ENCODE assay signal across 1 cellular context in the genomic region with DNA sequence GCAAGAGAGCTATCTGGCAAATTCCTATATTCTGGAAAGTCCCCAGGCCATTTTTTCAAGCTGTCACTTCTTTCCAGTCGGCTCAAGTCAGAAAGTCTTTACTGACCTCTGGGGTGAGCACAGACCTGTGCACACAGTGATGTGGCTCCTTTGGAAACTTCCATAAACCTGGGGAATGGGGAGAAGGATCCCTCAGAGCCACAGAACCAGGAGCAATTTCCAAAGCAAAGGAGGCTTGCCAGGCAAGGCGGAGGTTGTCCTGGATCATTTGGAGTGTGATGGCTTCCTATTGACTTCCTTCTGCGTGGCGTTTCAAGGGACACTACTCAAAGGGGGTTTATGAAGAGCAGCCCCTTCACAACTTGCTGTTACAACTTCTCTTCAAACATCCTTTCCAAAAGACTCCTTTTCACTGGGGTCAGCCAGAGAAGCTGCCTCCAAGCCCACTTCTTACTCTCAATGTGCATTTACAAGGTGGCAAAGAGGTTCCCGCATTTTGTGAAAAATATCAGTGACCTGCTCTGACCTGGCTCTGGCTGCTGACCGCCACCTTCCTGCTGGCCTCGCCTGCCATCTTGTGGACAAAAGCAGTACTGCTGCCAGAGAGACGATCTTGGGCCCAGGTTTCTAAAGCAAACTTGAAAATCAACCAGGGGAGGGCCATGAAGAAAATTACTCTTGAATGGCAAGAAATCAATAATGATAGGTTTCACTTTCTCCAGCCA.
TF ChIP-seq lines count a peak whose summit lies in the region.

No MANE protein-coding gene starts in this region.

TF ChIP-seq in HepG2, 621 proteins besides CTCF, POLR2A, EP300 and RAD21 (continued from another document and continues in another):
- TF ChIP-seq WIZ (CRISPR knock-in tag; IDR thresholded peaks at IDR 0.05) (no peak), ARHGAP35 (CRISPR knock-in tag; IDR thresholded peaks at IDR 0.05; ENCODE audit: borderline replicate concordance) (peak; percentile 11; the same call in 1 of the 2 replicates), RCOR2 (CRISPR knock-in tag; IDR thresholded peaks at IDR 0.05) (no peak), RNF2 (conservative IDR thresholded peaks at IDR 0.05; ENCODE audit: low read depth) (no peak; the same call in 1 of the 2 replicates), ZNF766 (CRISPR knock-in tag; IDR thresholded peaks at IDR 0.05; ENCODE audit: borderline replicate concordance) (0 out of 2 replicates have a peak, but pooled peaks have one; percentile 1), ZNF678 (CRISPR knock-in tag; IDR thresholded peaks at IDR 0.05) (no peak), MLLT10 (CRISPR knock-in tag; IDR thresholded peaks at IDR 0.05) (no peak), FIP1L1 (IDR thresholded peaks at IDR 0.05; ENCODE audit: borderline replicate concordance, insufficient read depth, low read depth, low read length) (no peak), U2AF1 (optimal IDR thresholded peaks at IDR 0.05; ENCODE audit: low read depth, low read length) (no peak), STAT5B (CRISPR knock-in tag; IDR thresholded peaks at IDR 0.05) (no peak), ZNF737 (CRISPR knock-in tag; IDR thresholded peaks at IDR 0.05; ENCODE audit: borderline replicate concordance) (no peak), XRCC5 (optimal IDR thresholded peaks at IDR 0.05; ENCODE audit: low read length) (peak; percentile 20), ZMYM4 (CRISPR knock-in tag; IDR thresholded peaks at IDR 0.05) (peak; percentile 61), IKZF1 (IDR thresholded peaks at IDR 0.05) (no peak), ZNF546 (CRISPR knock-in tag; conservative IDR thresholded peaks at IDR 0.05) (0 out of 2 replicates have a peak, but pooled peaks have one; percentile 70), ZNF891 (CRISPR knock-in tag; IDR thresholded peaks at IDR 0.05) (no peak), SNAI1 (CRISPR knock-in tag; IDR thresholded peaks at IDR 0.05; ENCODE audit: borderline replicate concordance) (no peak), RFX5 (IDR thresholded peaks at IDR 0.05; ENCODE audit: low read depth, low read length) (no peak), ZNF451 (CRISPR knock-in tag; IDR thresholded peaks at IDR 0.05) (no peak), ZNF335 (CRISPR knock-in tag; IDR thresholded peaks at IDR 0.05) (no peak), ZBTB21 (CRISPR knock-in tag; IDR thresholded peaks at IDR 0.05) (no peak), NFE2L1 (CRISPR knock-in tag; IDR thresholded peaks at IDR 0.05; ENCODE audit: borderline replicate concordance) (no peak), ADNP (CRISPR knock-in tag; IDR thresholded peaks at IDR 0.05) (no peak), PAWR (CRISPR knock-in tag; IDR thresholded peaks at IDR 0.05; ENCODE audit: borderline replicate concordance) (no peak), HES4 (CRISPR knock-in tag; IDR thresholded peaks at IDR 0.05; ENCODE audit: borderline replicate concordance) (0 out of 2 replicates have a peak, but pooled peaks have one; percentile 58), ZNF510 (CRISPR knock-in tag; IDR thresholded peaks at IDR 0.05; ENCODE audit: low read depth) (no peak), CREB1 (IDR thresholded peaks at IDR 0.05) (no peak), CREB1 (CRISPR knock-in tag; IDR thresholded peaks at IDR 0.05) (no peak)
- TF ChIP-seq, protein P1, sequence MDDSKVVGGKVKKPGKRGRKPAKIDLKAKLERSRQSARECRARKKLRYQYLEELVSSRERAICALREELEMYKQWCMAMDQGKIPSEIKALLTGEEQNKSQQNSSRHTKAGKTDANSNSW (CRISPR knock-in tag; IDR thresholded peaks at IDR 0.05; ENCODE audit: borderline replicate concordance), result no peak
- TF ChIP-seq, protein P2, sequence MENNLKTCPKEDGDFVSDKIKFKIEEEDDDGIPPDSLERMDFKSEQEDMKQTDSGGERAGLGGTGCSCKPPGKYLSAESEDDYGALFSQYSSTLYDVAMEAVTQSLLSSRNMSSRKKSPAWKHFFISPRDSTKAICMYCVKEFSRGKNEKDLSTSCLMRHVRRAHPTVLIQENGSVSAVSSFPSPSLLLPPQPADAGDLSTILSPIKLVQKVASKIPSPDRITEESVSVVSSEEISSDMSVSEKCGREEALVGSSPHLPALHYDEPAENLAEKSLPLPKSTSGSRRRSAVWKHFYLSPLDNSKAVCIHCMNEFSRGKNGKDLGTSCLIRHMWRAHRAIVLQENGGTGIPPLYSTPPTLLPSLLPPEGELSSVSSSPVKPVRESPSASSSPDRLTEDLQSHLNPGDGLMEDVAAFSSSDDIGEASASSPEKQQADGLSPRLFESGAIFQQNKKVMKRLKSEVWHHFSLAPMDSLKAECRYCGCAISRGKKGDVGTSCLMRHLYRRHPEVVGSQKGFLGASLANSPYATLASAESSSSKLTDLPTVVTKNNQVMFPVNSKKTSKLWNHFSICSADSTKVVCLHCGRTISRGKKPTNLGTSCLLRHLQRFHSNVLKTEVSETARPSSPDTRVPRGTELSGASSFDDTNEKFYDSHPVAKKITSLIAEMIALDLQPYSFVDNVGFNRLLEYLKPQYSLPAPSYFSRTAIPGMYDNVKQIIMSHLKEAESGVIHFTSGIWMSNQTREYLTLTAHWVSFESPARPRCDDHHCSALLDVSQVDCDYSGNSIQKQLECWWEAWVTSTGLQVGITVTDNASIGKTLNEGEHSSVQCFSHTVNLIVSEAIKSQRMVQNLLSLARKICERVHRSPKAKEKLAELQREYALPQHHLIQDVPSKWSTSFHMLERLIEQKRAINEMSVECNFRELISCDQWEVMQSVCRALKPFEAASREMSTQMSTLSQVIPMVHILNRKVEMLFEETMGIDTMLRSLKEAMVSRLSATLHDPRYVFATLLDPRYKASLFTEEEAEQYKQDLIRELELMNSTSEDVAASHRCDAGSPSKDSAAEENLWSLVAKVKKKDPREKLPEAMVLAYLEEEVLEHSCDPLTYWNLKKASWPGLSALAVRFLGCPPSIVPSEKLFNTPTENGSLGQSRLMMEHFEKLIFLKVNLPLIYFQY (CRISPR knock-in tag; IDR thresholded peaks at IDR 0.05; ENCODE audit: borderline replicate concordance), result 0 out of 2 replicates have a peak, but pooled peaks have one; percentile 7
- TF ChIP-seq, protein P3, sequence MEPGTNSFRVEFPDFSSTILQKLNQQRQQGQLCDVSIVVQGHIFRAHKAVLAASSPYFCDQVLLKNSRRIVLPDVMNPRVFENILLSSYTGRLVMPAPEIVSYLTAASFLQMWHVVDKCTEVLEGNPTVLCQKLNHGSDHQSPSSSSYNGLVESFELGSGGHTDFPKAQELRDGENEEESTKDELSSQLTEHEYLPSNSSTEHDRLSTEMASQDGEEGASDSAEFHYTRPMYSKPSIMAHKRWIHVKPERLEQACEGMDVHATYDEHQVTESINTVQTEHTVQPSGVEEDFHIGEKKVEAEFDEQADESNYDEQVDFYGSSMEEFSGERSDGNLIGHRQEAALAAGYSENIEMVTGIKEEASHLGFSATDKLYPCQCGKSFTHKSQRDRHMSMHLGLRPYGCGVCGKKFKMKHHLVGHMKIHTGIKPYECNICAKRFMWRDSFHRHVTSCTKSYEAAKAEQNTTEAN (CRISPR knock-in tag; conservative IDR thresholded peaks at IDR 0.05), result no peak
- TF ChIP-seq, protein P4, sequence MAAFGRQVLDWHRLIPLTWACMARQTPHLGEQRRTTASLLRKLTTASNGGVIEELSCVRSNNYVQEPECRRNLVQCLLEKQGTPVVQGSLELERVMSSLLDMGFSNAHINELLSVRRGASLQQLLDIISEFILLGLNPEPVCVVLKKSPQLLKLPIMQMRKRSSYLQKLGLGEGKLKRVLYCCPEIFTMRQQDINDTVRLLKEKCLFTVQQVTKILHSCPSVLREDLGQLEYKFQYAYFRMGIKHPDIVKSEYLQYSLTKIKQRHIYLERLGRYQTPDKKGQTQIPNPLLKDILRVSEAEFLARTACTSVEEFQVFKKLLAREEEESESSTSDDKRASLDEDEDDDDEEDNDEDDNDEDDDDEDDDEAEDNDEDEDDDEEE (CRISPR knock-in tag; IDR thresholded peaks at IDR 0.05), result peak; percentile 95
- TF ChIP-seq, protein P5, sequence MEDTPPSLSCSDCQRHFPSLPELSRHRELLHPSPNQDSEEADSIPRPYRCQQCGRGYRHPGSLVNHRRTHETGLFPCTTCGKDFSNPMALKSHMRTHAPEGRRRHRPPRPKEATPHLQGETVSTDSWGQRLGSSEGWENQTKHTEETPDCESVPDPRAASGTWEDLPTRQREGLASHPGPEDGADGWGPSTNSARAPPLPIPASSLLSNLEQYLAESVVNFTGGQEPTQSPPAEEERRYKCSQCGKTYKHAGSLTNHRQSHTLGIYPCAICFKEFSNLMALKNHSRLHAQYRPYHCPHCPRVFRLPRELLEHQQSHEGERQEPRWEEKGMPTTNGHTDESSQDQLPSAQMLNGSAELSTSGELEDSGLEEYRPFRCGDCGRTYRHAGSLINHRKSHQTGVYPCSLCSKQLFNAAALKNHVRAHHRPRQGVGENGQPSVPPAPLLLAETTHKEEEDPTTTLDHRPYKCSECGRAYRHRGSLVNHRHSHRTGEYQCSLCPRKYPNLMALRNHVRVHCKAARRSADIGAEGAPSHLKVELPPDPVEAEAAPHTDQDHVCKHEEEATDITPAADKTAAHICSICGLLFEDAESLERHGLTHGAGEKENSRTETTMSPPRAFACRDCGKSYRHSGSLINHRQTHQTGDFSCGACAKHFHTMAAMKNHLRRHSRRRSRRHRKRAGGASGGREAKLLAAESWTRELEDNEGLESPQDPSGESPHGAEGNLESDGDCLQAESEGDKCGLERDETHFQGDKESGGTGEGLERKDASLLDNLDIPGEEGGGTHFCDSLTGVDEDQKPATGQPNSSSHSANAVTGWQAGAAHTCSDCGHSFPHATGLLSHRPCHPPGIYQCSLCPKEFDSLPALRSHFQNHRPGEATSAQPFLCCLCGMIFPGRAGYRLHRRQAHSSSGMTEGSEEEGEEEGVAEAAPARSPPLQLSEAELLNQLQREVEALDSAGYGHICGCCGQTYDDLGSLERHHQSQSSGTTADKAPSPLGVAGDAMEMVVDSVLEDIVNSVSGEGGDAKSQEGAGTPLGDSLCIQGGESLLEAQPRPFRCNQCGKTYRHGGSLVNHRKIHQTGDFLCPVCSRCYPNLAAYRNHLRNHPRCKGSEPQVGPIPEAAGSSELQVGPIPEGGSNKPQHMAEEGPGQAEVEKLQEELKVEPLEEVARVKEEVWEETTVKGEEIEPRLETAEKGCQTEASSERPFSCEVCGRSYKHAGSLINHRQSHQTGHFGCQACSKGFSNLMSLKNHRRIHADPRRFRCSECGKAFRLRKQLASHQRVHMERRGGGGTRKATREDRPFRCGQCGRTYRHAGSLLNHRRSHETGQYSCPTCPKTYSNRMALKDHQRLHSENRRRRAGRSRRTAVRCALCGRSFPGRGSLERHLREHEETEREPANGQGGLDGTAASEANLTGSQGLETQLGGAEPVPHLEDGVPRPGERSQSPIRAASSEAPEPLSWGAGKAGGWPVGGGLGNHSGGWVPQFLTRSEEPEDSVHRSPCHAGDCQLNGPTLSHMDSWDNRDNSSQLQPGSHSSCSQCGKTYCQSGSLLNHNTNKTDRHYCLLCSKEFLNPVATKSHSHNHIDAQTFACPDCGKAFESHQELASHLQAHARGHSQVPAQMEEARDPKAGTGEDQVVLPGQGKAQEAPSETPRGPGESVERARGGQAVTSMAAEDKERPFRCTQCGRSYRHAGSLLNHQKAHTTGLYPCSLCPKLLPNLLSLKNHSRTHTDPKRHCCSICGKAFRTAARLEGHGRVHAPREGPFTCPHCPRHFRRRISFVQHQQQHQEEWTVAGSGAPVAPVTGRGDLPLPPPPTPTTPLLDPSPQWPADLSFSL (CRISPR knock-in tag; IDR thresholded peaks at IDR 0.05), result no peak
- TF ChIP-seq, protein P6, sequence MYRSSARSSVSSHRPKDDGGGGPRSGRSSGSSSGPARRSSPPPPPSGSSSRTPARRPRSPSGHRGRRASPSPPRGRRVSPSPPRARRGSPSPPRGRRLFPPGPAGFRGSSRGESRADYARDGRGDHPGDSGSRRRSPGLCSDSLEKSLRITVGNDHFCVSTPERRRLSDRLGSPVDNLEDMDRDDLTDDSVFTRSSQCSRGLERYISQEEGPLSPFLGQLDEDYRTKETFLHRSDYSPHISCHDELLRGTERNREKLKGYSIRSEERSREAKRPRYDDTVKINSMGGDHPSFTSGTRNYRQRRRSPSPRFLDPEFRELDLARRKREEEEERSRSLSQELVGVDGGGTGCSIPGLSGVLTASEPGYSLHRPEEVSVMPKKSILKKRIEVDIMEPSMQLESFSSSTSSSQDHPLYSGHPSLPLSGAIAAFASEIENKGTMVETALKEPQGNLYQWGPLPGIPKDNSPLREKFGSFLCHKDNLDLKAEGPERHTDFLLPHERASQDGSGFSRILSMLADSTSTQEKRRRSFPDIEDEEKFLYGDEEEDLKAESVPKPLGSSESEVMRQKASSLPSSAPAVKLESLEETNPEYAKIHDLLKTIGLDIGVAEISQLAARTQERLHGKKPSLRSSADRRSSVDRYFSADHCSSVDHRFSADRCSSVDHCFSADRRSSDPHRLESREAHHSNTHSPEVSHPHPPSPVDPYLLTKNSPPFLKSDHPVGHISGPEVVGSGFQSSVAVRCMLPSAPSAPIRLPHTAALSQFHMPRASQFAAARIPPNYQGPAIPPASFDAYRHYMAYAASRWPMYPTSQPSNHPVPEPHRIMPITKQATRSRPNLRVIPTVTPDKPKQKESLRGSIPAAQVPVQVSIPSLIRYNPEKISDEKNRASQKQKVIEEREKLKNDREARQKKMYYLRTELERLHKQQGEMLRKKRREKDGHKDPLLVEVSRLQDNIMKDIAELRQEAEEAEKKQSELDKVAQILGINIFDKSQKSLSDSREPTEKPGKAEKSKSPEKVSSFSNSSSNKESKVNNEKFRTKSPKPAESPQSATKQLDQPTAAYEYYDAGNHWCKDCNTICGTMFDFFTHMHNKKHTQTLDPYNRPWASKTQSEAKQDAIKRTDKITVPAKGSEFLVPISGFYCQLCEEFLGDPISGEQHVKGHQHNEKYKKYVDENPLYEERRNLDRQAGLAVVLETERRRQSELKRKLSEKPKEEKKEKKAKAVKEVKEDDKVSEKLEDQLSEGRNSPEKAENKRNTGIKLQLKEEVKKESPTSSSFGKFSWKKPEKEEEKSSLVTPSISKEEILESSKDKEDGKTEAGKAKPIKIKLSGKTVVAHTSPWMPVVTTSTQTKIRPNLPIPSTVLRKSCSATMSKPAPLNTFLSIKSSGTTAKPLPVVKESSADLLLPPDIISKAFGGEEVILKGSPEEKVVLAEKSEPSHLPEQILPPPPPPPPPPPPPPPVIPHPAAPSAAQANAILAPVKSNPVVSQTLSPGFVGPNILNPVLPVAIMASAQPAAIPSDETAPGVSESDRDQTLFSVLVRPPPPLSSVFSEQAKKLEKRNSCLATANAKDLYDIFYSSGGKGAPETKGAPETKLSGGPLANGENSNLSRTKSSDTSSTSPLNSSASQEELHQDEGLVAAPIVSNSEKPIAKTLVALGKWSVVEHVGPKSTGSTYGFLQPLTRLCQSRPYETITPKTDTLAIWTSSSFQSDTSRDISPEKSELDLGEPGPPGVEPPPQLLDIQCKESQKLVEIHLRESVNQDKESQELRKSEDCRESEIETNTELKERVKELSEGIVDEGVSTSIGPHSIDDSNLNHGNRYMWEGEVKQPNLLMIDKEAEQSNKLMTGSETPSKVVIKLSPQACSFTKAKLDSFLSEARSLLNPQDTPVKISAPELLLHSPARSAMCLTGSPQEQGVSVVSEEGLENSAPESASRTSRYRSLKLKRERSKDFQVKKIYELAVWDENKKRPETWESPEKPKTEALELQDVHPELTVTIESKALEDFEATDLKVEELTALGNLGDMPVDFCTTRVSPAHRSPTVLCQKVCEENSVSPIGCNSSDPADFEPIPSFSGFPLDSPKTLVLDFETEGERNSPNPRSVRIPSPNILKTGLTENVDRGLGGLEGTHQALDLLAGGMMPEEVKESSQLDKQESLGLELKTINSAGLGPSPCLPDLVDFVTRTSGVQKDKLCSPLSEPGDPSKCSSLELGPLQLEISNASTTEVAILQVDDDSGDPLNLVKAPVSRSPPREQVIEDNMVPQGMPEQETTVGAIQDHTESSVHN (CRISPR knock-in tag; IDR thresholded peaks at IDR 0.05), result no peak
